Comparison of ENCODE assay signal across 1 cellular context in the genomic region with DNA sequence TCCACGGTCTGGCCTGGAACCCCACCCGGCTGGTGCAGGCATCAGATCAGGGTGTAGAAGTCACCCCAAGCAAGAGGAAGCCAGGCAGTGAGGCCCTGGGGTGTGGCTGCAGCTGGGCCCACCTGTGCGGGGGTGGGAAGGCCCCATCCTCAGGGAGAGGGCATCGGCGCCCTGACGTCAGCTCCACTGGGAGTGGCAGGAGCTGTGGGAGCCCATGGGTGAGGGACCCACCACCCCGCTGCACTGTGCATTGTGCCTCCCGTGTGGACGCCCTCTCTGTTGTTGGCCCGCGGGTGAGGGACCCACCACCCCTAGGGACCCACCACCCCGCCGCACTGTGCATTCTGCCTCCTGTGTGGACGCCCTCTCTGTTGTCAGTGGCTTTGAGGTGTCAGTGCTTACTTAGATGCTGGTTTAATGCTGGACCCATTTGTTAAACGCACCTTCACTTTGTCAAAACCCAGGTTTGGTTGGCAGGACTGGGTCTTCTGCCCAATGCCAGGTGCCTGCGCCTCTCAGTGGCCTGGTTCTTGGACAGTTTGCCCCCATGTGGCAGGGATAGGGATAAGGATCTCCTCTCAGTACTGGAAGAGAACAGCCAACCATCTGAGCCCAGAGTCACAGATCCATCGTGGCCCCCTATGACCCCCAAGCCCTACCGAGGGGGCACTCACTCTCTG.
TF ChIP-seq lines count a peak whose summit lies in the region.

No MANE protein-coding gene starts in this region.

TF ChIP-seq in GM12878, 131 proteins besides CTCF, POLR2A, EP300 and RAD21:
- TF ChIP-seq, protein P1, sequence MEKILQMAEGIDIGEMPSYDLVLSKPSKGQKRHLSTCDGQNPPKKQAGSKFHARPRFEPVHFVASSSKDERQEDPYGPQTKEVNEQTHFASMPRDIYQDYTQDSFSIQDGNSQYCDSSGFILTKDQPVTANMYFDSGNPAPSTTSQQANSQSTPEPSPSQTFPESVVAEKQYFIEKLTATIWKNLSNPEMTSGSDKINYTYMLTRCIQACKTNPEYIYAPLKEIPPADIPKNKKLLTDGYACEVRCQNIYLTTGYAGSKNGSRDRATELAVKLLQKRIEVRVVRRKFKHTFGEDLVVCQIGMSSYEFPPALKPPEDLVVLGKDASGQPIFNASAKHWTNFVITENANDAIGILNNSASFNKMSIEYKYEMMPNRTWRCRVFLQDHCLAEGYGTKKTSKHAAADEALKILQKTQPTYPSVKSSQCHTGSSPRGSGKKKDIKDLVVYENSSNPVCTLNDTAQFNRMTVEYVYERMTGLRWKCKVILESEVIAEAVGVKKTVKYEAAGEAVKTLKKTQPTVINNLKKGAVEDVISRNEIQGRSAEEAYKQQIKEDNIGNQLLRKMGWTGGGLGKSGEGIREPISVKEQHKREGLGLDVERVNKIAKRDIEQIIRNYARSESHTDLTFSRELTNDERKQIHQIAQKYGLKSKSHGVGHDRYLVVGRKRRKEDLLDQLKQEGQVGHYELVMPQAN (conservative IDR thresholded peaks at IDR 0.05), result no peak
- TF ChIP-seq SMC3 (IDR thresholded peaks at IDR 0.05; ENCODE audit: borderline replicate concordance, low read length), result peak; percentile 18; the same call in 1 of the 2 replicates
